Comparison of ENCODE assay signal across 8 cellular contexts in the genomic region with DNA sequence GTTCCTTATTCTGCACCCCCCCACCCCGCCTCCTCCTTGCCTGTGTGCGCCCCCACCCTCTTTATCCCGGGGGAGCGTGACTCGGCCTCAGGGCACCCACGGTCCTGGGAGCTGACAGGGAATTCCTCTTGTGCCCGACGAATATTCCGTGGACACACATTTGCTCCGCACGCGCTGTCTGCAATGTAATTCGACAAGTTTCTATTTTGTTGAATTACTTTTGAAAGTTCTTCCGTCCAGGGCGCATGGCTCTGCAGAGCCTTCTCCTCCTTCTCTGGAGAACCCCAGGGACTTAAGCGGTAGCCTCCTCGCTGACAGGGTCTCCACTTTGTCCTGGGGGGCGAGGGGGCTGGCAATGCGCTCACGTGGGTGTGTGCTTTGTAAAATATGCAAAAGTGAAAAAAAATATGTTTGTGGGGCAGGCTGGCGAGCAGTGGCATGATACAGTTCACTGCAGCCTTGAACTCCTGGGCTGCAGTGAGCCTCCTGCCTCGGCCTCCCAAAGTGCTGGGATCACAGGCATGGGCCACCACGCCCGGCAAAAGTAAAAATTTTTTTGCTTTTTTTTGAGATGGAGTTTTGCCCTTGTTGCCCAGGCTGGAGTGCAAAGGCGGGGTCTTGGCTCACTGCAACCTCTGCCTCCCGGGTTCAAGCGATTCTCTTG. TPM values are rescaled to one million over a fixed set of nuclear protein-coding genes. Genes with fewer than 3 reads are reported as not detected.
A peak's percentile ranks its signal among the peaks of the same experiment; 100 is the strongest.
DNase-seq lines count a peak whose midpoint lies in the region; TF ChIP-seq lines count a peak whose summit lies in the region.

No MANE protein-coding gene starts in this region.

- H3K36me3 ChIP-seq in CD8-positive, alpha-beta memory T cell (ENCODE audit: insufficient read depth, low read length) = no peaks in the 10 kb centered on the region
- peaks cover 14% of the 10 kb centered on the region for H3K36me3 ChIP-seq in OCI-LY1 (ENCODE audit: insufficient read depth, low read length)
- peaks cover 26% of the 10 kb centered on the region for H3K36me3 ChIP-seq in endodermal cell (ENCODE audit: control insufficient read depth, insufficient read depth, low read length)
- H3K36me3 ChIP-seq in neutrophil = no peaks in the 10 kb centered on the region

- WGBS in endodermal cell (ENCODE audit: insufficient coverage in 1 of 2, insufficient read length in 1 of 2), 2 experiments = 48 to 49% methylated on average over 24 to 27 of the region's 27 CpGs

- peak overlapping the region; percentile 85 for H3K4me2 ChIP-seq in OCI-LY1 (ENCODE audit: low read length)

- no peaks in the 10 kb centered on the region for H4K20me1 ChIP-seq in OCI-LY1 (ENCODE audit: insufficient read depth, low read length)

- H2AFZ ChIP-seq in OCI-LY1 (ENCODE audit: low read length) = peak overlapping the region; percentile 85; the same call in 1 of the 2 replicates

- peak overlapping the region; percentile 70 for H3K4me3 ChIP-seq in CD8-positive, alpha-beta memory T cell (ENCODE audit: low read length)
- H3K4me3 ChIP-seq in OCI-LY1 (ENCODE audit: low read depth, low read length, poor library complexity, severe bottlenecking) (peak overlapping the region; percentile 76), endodermal cell (ENCODE audit: low read length) (peak overlapping the region; percentile 77), neutrophil (ENCODE audit: low read depth in 1 of 2, low read length in 1 of 2) (peak overlapping the region; percentile 75 to 81)

- H3K4me3 Mint-ChIP-seq in CD8-positive, alpha-beta memory T cell = peak overlapping the region; percentile 79 to 97 (median 86)
- peak overlapping the region; percentile 94 for H3K4me3 Mint-ChIP-seq in endodermal cell

- peak overlapping the region; percentile 31 for H3K27ac ChIP-seq in CD8-positive, alpha-beta memory T cell (ENCODE audit: low read depth, low read length)
- H3K27ac ChIP-seq in OCI-LY1 (ENCODE audit: low read depth, low read length, poor library complexity, severe bottlenecking) (no peak overlapping the region), endodermal cell (ENCODE audit: low read depth, low read length) (peak overlapping the region; percentile 17), neutrophil (peak overlapping the region; percentile 80)

- H3K9ac ChIP-seq in OCI-LY1 (ENCODE audit: low read length) = peak overlapping the region; percentile 71
- H3K9ac ChIP-seq in endodermal cell (ENCODE audit: extremely low read depth, low read length, poor library complexity, severe bottlenecking) = no peak overlapping the region

- peaks cover 0 to 7% (median 0%) of the 10 kb centered on the region in 3 donors for H3K36me3 Mint-ChIP-seq in CD8-positive, alpha-beta memory T cell
- peaks cover 10% of the 10 kb centered on the region for H3K36me3 Mint-ChIP-seq in endodermal cell (ENCODE audit: low read depth)

- no peaks in the 10 kb centered on the region for H3K27me3 Mint-ChIP-seq in CD8-positive, alpha-beta memory T cell
- no peaks in the 10 kb centered on the region for H3K27me3 Mint-ChIP-seq in endodermal cell (ENCODE audit: insufficient read depth)

- peaks cover 6% of the 10 kb centered on the region for H3K27me3 ChIP-seq in CD8-positive, alpha-beta memory T cell (ENCODE audit: insufficient read depth, low read length, poor library complexity, severe bottlenecking)
- H3K27me3 ChIP-seq in OCI-LY1 (ENCODE audit: insufficient read depth, low read length) = no peaks in the 10 kb centered on the region
- H3K27me3 ChIP-seq in endodermal cell (ENCODE audit: control insufficient read depth, insufficient read depth, low read length, poor library complexity, severe bottlenecking) = no peaks in the 10 kb centered on the region
- H3K27me3 ChIP-seq in neutrophil = peaks cover 11% of the 10 kb centered on the region

- H3K9me3 Mint-ChIP-seq in CD8-positive, alpha-beta memory T cell = no peaks in the 10 kb centered on the region
- no peaks in the 10 kb centered on the region for H3K9me3 Mint-ChIP-seq in endodermal cell

- H3K4me1 ChIP-seq in CD8-positive, alpha-beta memory T cell (ENCODE audit: insufficient read depth, low read length) = peaks cover 26% of the 10 kb centered on the region
- H3K4me1 ChIP-seq in OCI-LY1 (ENCODE audit: insufficient read depth, low read length, severe bottlenecking) = peaks cover 34% of the 10 kb centered on the region
- H3K4me1 ChIP-seq in endodermal cell (ENCODE audit: control insufficient read depth, insufficient read depth, low read length) = no peaks in the 10 kb centered on the region
- H3K4me1 ChIP-seq in neutrophil (ENCODE audit: control insufficient read depth in 1 of 2, insufficient read depth in 1 of 2, low read depth in 1 of 2, low read length in 1 of 2) = peaks cover 18 to 20% of the 10 kb centered on the region in 2 experiments

- H3F3A ChIP-seq in OCI-LY1 (ENCODE audit: insufficient read depth, low read length) = no peaks in the 10 kb centered on the region

- peaks cover 33 to 36% (median 34%) of the 10 kb centered on the region in 3 donors for H3K4me1 Mint-ChIP-seq in CD8-positive, alpha-beta memory T cell
- H3K4me1 Mint-ChIP-seq in endodermal cell = peaks cover 36% of the 10 kb centered on the region

- POLR2A ChIA-PET in CD8-positive, alpha-beta memory T cell (lab: Charles Lee) = interaction anchor here (1.0 to 1.3 kb wide), 2 partner anchors 19 to 316 kb away, joined by 3 to 4 read pairs; no protein-coding TSS in a partner anchor

- H3K9me3 ChIP-seq in CD8-positive, alpha-beta memory T cell (ENCODE audit: low read length) = no peaks in the 10 kb centered on the region
- H3K9me3 ChIP-seq in OCI-LY1 (ENCODE audit: low read length) (no peaks in the 10 kb centered on the region), endodermal cell (ENCODE audit: control insufficient read depth, low read length) (no peaks in the 10 kb centered on the region), neutrophil (no peaks in the 10 kb centered on the region)

- H3K79me2 ChIP-seq in OCI-LY1 (ENCODE audit: insufficient read depth, low read length) = peaks cover 42% of the 10 kb centered on the region

- CTCF ChIA-PET in CD8-positive, alpha-beta memory T cell (lab: Charles Lee) = interaction anchor here (0.9 to 2.8 kb wide), 5 partner anchors 17 to 319 kb away, joined by 3 to 11 read pairs (median 6); a partner anchor contains a TSS

- TF ChIP-seq CTCF in OCI-LY1 (IDR thresholded peaks at IDR 0.05; ENCODE audit: low read length) (no peak), endodermal cell (conservative IDR thresholded peaks at IDR 0.05) (no peak), neutrophil (IDR thresholded peaks at IDR 0.05) (no peak)

- H3K9me2 ChIP-seq in OCI-LY1 (ENCODE audit: low read depth, low read length) = no peaks in the 10 kb centered on the region

- no peak for DNase-seq in CD8-positive, alpha-beta memory T cell
- DNase-seq in endodermal cell (no peak), NCI-H2196 (lab: John Stamatoyannopoulos, UW; ENCODE audit: unreplicated experiment) (no peak), DMS 273 treated with DMSO at 0.1 percent for 48 hours (lab: John Stamatoyannopoulos, UW) (no peak), RPMI8226 (no peak), NCI-H2196 treated with DMSO at 0.1 percent for 48 hours (lab: John Stamatoyannopoulos, UW; ENCODE audit: unreplicated experiment) (no peak)

- peak overlapping the region; percentile 65 to 91 (median 85) for H3K27ac Mint-ChIP-seq in CD8-positive, alpha-beta memory T cell
- H3K27ac Mint-ChIP-seq in endodermal cell = peak overlapping the region; percentile 72

RNA-seq across cellular contexts. Expression of a gene that starts 0.6 kb away (rescaled TPM):
- total RNA-seq in CD8-positive, alpha-beta memory T cell = 100 to 1,000 TPM; 178 to 181 TPM
- 158 TPM for polyA plus RNA-seq in CD8-positive, alpha-beta memory T cell
- 100 to 1,000 TPM; 402 to 408 TPM for total RNA-seq in endodermal cell
- polyA plus RNA-seq in endodermal cell (2013, experiment 1 of 2) = 325 TPM
- polyA plus RNA-seq in endodermal cell (2013, experiment 2 of 2) = 329 TPM
